Comparison of ENCODE assay signal across 10 cellular contexts in the genomic region with DNA sequence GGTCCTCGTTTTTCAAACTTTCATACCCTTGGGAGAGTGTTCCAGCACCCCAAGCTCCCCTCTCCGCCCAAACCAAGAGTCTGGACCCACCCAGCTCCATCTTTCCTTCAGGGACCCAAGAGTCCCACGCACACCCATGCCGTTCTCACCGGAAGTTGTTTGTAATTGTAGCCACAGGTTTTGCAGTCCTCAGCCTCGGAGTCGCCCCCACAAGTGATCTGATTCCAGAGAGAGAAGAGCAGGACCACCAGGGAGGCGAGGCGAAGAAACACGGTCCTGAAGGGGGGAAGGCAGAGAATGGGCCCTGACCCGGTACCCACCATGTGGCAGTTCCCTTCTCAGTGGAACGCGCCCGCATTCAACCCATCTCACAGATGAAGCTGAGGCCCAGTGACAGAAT. TPM values are rescaled to one million over a fixed set of nuclear protein-coding genes. Genes with fewer than 3 reads are reported as not detected.
DNase-seq lines count a peak whose midpoint lies in the region; ATAC-seq and TF ChIP-seq lines count a peak whose summit lies in the region.
"Had no signal": no experiment of that assay in that cellular context is flagged by ENCODE, and none has a peak within 500 bp of the region (broad histone marks: within the 10 kb centered on the region; RNA-seq: fewer than 3 reads in every experiment).

No MANE protein-coding gene starts in this region.

- WGBS in heart right ventricle, 2 donors, result 70 to 77% methylated on average over 14 of the region's 14 CpGs
- WGBS in right lobe of liver (ENCODE audit: insufficient coverage, low coverage, low lambda C conversion rate, missing lambda C conversion rate), result 71% methylated on average over 14 of the region's 14 CpGs
- 13 to 58% methylated on average over 6 to 14 of the region's 14 CpGs for WGBS in transverse colon (ENCODE audit: low coverage in 1 of 2), 2 donors

- H3K9me3 ChIP-seq in heart right ventricle (no peaks in the 10 kb centered on the region), right lobe of liver (no peaks in the 10 kb centered on the region), transverse colon (no peaks in the 10 kb centered on the region)

- TF ChIP-seq POLR2A in right lobe of liver (IDR thresholded peaks at IDR 0.05) (no peak), transverse colon (IDR thresholded peaks at IDR 0.05) (peak; percentile 28)

- no peak for ATAC-seq in heart right ventricle
- no peak for ATAC-seq in Right ventricle myocardium inferior
- ATAC-seq in right lobe of liver, result no peak
- no peak for ATAC-seq in GM18873 (IDR thresholded peaks at IDR 0.05; ENCODE audit: low FRiP score, unreplicated experiment)

- no peak overlapping the region for H3K27ac Mint-ChIP-seq in activated naive CD8-positive, alpha-beta T cell treated with anti-CD3 and anti-CD28 coated beads for 36 hours
- H3K27ac Mint-ChIP-seq: HFFc6 had no signal

- intact Hi-C loops in heart right ventricle (cut with DNase I) (loop anchor here in 1 of 10 donors (5.0 kb wide), 1 partner anchor 39 kb away; a partner anchor contains a TSS), Right ventricle myocardium inferior (cut with DNase I) (no loop called here), right lobe of liver (cut with DNase I) (no loop called here), transverse colon (cut with DNase I; ENCODE audit: low total_unique reads) (no loop called here)

- H3K4me3 ChIP-seq in heart right ventricle, result peak overlapping the region in 7 of 10 donors; percentile 40 to 56 (median 47)
- H3K4me3 ChIP-seq in right lobe of liver, result peak overlapping the region; percentile 33 to 56 (median 51)
- H3K4me3 ChIP-seq in transverse colon, result peak overlapping the region in 3 of 4 donors; percentile 15 to 56 (median 33)
- H3K4me3 ChIP-seq in H7 (ENCODE audit: insufficient read depth, low read depth, low read length), result no peak overlapping the region; the same call in 1 of the 2 replicates

- peaks cover 0 to 26% (median 15%) of the 10 kb centered on the region in 7 donors for H3K27me3 ChIP-seq in heart right ventricle
- no peaks in the 10 kb centered on the region for H3K27me3 ChIP-seq in right lobe of liver
- H3K27me3 ChIP-seq in transverse colon, result peaks cover 4% of the 10 kb centered on the region
- peaks cover 18% of the 10 kb centered on the region for H3K27me3 ChIP-seq in H7 (ENCODE audit: control insufficient read depth, insufficient read depth, low read length)

- H3K27ac ChIP-seq in heart right ventricle (peak overlapping the region in 2 of 10 donors; percentile 19 to 73), right lobe of liver (peak overlapping the region in 2 of 3 donors; percentile 48 to 55), transverse colon (peak overlapping the region; percentile 85 to 96 (median 90))

- TF ChIP-seq CTCF in heart right ventricle (IDR thresholded peaks at IDR 0.05) (no peak), right lobe of liver (IDR thresholded peaks at IDR 0.05) (no peak), transverse colon (IDR thresholded peaks at IDR 0.05) (no peak)

- H3K36me3 ChIP-seq in heart right ventricle (peaks cover 0 to 7% (median 4%) of the 10 kb centered on the region in 9 donors), right lobe of liver (peaks cover 0 to 4% (median 0%) of the 10 kb centered on the region in 4 donors), transverse colon (peaks cover 0 to 2% (median 0%) of the 10 kb centered on the region in 4 donors), H7 (replicated peaks; ENCODE audit: control insufficient read depth, insufficient read depth, low read length) (0 out of 2 replicates have a peak, but pooled peaks cover 1% of the 10 kb centered on the region)

- H3K36me3 Mint-ChIP-seq in activated naive CD8-positive, alpha-beta T cell treated with anti-CD3 and anti-CD28 coated beads for 36 hours, result no peaks in the 10 kb centered on the region

- no peak for DNase-seq in heart right ventricle
- DNase-seq in Right ventricle myocardium inferior (ENCODE audit: missing footprints), result no peak
- no peak for DNase-seq in activated naive CD8-positive, alpha-beta T cell treated with anti-CD3 and anti-CD28 coated beads for 36 hours
- peak in 1 of 3 donors; percentile 57 for DNase-seq in right lobe of liver
- no peak for DNase-seq in transverse colon
- no peak for DNase-seq in H7
- DNase-seq in iPS-NIHi11 (ENCODE audit: low spot score), result no peak
- DNase-seq: cerebellar nuclear complex, HFFc6 had no signal

- H3K4me1 ChIP-seq in heart right ventricle (peaks cover 4 to 57% (median 37%) of the 10 kb centered on the region in 9 donors), right lobe of liver (peaks cover 0 to 29% (median 11%) of the 10 kb centered on the region in 4 donors), transverse colon (peaks cover 35 to 66% (median 48%) of the 10 kb centered on the region in 4 donors)

- H3K4me3 Mint-ChIP-seq in activated naive CD8-positive, alpha-beta T cell treated with anti-CD3 and anti-CD28 coated beads for 36 hours, result peak overlapping the region; percentile 33

- H3K27me3 Mint-ChIP-seq in activated naive CD8-positive, alpha-beta T cell treated with anti-CD3 and anti-CD28 coated beads for 36 hours, result peaks cover 38% of the 10 kb centered on the region

- H3K4me1 Mint-ChIP-seq in activated naive CD8-positive, alpha-beta T cell treated with anti-CD3 and anti-CD28 coated beads for 36 hours, result peaks cover 32% of the 10 kb centered on the region

- in situ Hi-C loops in transverse colon (cut with MboI; ENCODE audit: low pct_ligation_motif_present in 1 of 4, low pct_unique_long_range_greater_than_20kb in 1 of 4, low sequenced_read_pairs in 3 of 4), result loop anchor here in 1 of 4 donors (10.0 kb wide), 1 partner anchor 72 kb away; no protein-coding TSS in a partner anchor

- TF ChIP-seq EP300 in transverse colon (IDR thresholded peaks at IDR 0.05; ENCODE audit: low read depth), result no peak

- no peaks in the 10 kb centered on the region for H3K9me3 Mint-ChIP-seq in activated naive CD8-positive, alpha-beta T cell treated with anti-CD3 and anti-CD28 coated beads for 36 hours

RNA-seq across cellular contexts. Expression of a gene that starts 3.4 kb away (rescaled TPM):
- 1 to 10 TPM; 5.4 to 8.4 (median 6.9) TPM for total RNA-seq in heart right ventricle
- polyA plus RNA-seq in heart right ventricle, result 10 to 100 TPM; 14.6 to 16.9 TPM
- 6.6 TPM for total RNA-seq in Right ventricle myocardium inferior
- 1 to 10 TPM; 3.2 to 4.1 TPM for total RNA-seq in activated naive CD8-positive, alpha-beta T cell treated with anti-CD3 and anti-CD28 coated beads for 36 hours
- total RNA-seq in right lobe of liver, result 1 to 10 TPM; 1.2 to 3.5 (median 3.2) TPM
- total RNA-seq in transverse colon, result 10 to 100 TPM in 1 of 4 donors, 1 to 10 TPM in 3; 3.4 to 11.1 (median 5.8) TPM
- 3.6 and 4.7 TPM in 2 replicates for total RNA-seq in H7 (2014; rRNA removed; shearing (Covaris generic))

RNA-seq across cellular contexts. Expression of a gene that starts 10.1 kb away (rescaled TPM):
- 1 to 10 TPM in 9 of 10 donors, under 1 TPM in 1; 0.59 to 5.5 (median 2.1) TPM for total RNA-seq in heart right ventricle
- 10 to 100 TPM in 1 of 2 donors, 1 to 10 TPM in 1; 1.6 to 11.6 TPM for polyA plus RNA-seq in heart right ventricle
- total RNA-seq in Right ventricle myocardium inferior, result 0.97 TPM
- total RNA-seq in activated naive CD8-positive, alpha-beta T cell treated with anti-CD3 and anti-CD28 coated beads for 36 hours, result not detected
- 1 to 10 TPM in 3 of 6 experiments, under 1 TPM in 3; 0.18 to 2.4 (median 1.1) TPM for total RNA-seq in right lobe of liver
- total RNA-seq in transverse colon, result 100 to 1,000 TPM in 3 of 4 donors, 10 to 100 TPM in 1; 91.5 to 386 (median 180) TPM
- 1.9 and 2.8 TPM in 2 replicates for total RNA-seq in H7 (2014; rRNA removed; shearing (Covaris generic))

RNA-seq across cellular contexts. Expression of a gene that starts 25.3 kb away (rescaled TPM):
- total RNA-seq in heart right ventricle (10 to 100 TPM; 16.0 to 25.9 (median 20.9) TPM), Right ventricle myocardium inferior (17.6 TPM), right lobe of liver (10 to 100 TPM in 5 of 6 experiments, 1 to 10 TPM in 1; 7.1 to 21.6 (median 15.5) TPM), transverse colon (10 to 100 TPM; 28.1 to 85.7 (median 32.1) TPM)
- 10 to 100 TPM; 14.5 to 27.8 TPM for polyA plus RNA-seq in heart right ventricle
- total RNA-seq in activated naive CD8-positive, alpha-beta T cell treated with anti-CD3 and anti-CD28 coated beads for 36 hours, result 10 to 100 TPM; 59.0 to 62.1 TPM
- total RNA-seq in H7 (2014; rRNA removed; shearing (Covaris generic)), result 17.0 and 24.9 TPM in 2 replicates

RNA-seq across cellular contexts. Expression of a gene that starts 26.5 kb away (rescaled TPM):
- total RNA-seq in heart right ventricle (10 to 100 TPM; 12.3 to 29.4 (median 15.5) TPM), Right ventricle myocardium inferior (15.1 TPM), right lobe of liver (10 to 100 TPM; 26.6 to 57.7 (median 32.9) TPM), transverse colon (100 to 1,000 TPM; 180 to 249 (median 218) TPM)
- 10 to 100 TPM in 1 of 2 donors, 1 to 10 TPM in 1; 7.7 to 17.0 TPM for polyA plus RNA-seq in heart right ventricle
- total RNA-seq in activated naive CD8-positive, alpha-beta T cell treated with anti-CD3 and anti-CD28 coated beads for 36 hours, result 10 to 100 TPM; 57.0 to 57.1 TPM
- total RNA-seq in H7 (2014; rRNA removed; shearing (Covaris generic)), result 76.6 and 88.1 TPM in 2 replicates

RNA-seq across cellular contexts. Expression of a gene that starts 28.2 kb away (rescaled TPM):
- total RNA-seq in heart right ventricle (10 to 100 TPM; 12.1 to 24.0 (median 19.3) TPM), Right ventricle myocardium inferior (16.1 TPM), right lobe of liver (10 to 100 TPM; 11.8 to 31.9 (median 17.9) TPM), transverse colon (100 to 1,000 TPM in 1 of 4 donors, 10 to 100 TPM in 3; 62.0 to 138 (median 65.9) TPM)
- polyA plus RNA-seq in heart right ventricle, result 10 to 100 TPM in 1 of 2 donors, 1 to 10 TPM in 1; 5.6 to 38.0 TPM
- 10 to 100 TPM; 15.5 to 16.4 TPM for total RNA-seq in activated naive CD8-positive, alpha-beta T cell treated with anti-CD3 and anti-CD28 coated beads for 36 hours
- 76.9 and 87.8 TPM in 2 replicates for total RNA-seq in H7 (2014; rRNA removed; shearing (Covaris generic))

Comparison
In these comparisons a context has a peak if more than half of its experiments do, and no peak if none do; other contexts are left out.
1. RNA of a gene that starts 10.1 kb away (total RNA-seq): 91.5 to 386 TPM in transverse colon; 0.59 to 5.5 TPM in heart right ventricle, 1.9 to 2.8 TPM in H7, 0.18 to 2.4 TPM in right lobe of liver, 0.97 TPM in Right ventricle myocardium inferior (single experiment) and not detected in activated naive CD8-positive, alpha-beta T cell treated with anti-CD3 and anti-CD28 coated beads for 36 hours; every median in the first group is over 10 times any median in the second.